ENCODE assay signal across 8 cellular contexts in genomic region chr16:81469710-81470481, GRCh38. TPM values are rescaled to one million over a fixed set of nuclear protein-coding genes. Genes with fewer than 3 reads are reported as not detected.
DNase-seq lines count a peak whose midpoint lies in the region; ATAC-seq and TF ChIP-seq lines count a peak whose summit lies in the region.

No MANE protein-coding gene starts in this region.

- POLR2A ChIA-PET in MCF 10A (lab: Yijun Ruan, JAX) = no interaction called here

- H3K4me3 ChIP-seq in GM08714 (ENCODE audit: low read length) (peak overlapping the region; percentile 3; the same call in 1 of the 2 replicates), mucosa of descending colon (no peak overlapping the region)

- intact Hi-C loops in activated T-helper 2 cell treated with anti-CD3 and anti-CD28 coated beads, Interferon-gamma antibody, Interleukin-2, Interleukin-4, amounts not matched to agents 10 μg/mL and 5 μg/mL and 100 μg/mL, durations not matched to agents 14 hours and 24 hours and 36 hours (cut with micrococcal nuclease) = loop anchor here (1.0 kb wide), 1 partner anchor 24 kb away; no protein-coding TSS in a partner anchor
- intact Hi-C loops in mucosa of descending colon (cut with DNase I, micrococcal nuclease) (no loop called here), MCF 10A (cut with micrococcal nuclease) (no loop called here)

- H3K4me3 Mint-ChIP-seq in IgD-negative memory B cell (peak overlapping the region; percentile 59 to 92 (median 73)), MCF 10A (ENCODE audit: unreplicated experiment) (no peak overlapping the region)
- H3K4me3 Mint-ChIP-seq in activated T-helper 2 cell treated with anti-CD3 and anti-CD28 coated beads, Interferon-gamma antibody, Interleukin-2, Interleukin-4, amounts not matched to agents 10 μg/mL and 5 μg/mL and 100 μg/mL, durations not matched to agents 14 hours and 24 hours and 36 hours (ENCODE audit: low read depth) = peak overlapping the region; percentile 68

- ATAC-seq in GM21423 (IDR thresholded peaks at IDR 0.05; ENCODE audit: unreplicated experiment) = peak; percentile 92
- ATAC-seq in mucosa of descending colon = peak; percentile 80

- H3K9me3 ChIP-seq in mucosa of descending colon = no peaks in the 10 kb centered on the region

- H3K36me3 Mint-ChIP-seq in IgD-negative memory B cell (peaks cover 2% of the 10 kb centered on the region), MCF 10A (ENCODE audit: insufficient read depth, unreplicated experiment) (peaks cover 28% of the 10 kb centered on the region)
- H3K36me3 Mint-ChIP-seq in activated T-helper 2 cell treated with anti-CD3 and anti-CD28 coated beads, Interferon-gamma antibody, Interleukin-2, Interleukin-4, amounts not matched to agents 10 μg/mL and 5 μg/mL and 100 μg/mL, durations not matched to agents 14 hours and 24 hours and 36 hours (ENCODE audit: low read depth) = peaks cover 30% of the 10 kb centered on the region

- DNase-seq in activated T-helper 2 cell treated with anti-CD3 and anti-CD28 coated beads, Interferon-gamma antibody, Interleukin-2, Interleukin-4, amounts not matched to agents 10 μg/mL and 5 μg/mL and 100 μg/mL, durations not matched to agents 14 hours and 24 hours and 36 hours (ENCODE audit: low spot score) = peak; percentile 48
- no peak for DNase-seq in mucosa of descending colon
- DNase-seq in MCF 10A (ENCODE audit: unreplicated experiment) = no peak
- DNase-seq in HK-2 (ENCODE audit: unreplicated experiment) = no peak
- DNase-seq in cerebellum (ENCODE audit: low spot score) = no peak

- TF ChIP-seq CTCF in mucosa of descending colon (IDR thresholded peaks at IDR 0.05) (no peak), MCF 10A (IDR thresholded peaks at IDR 0.05; ENCODE audit: unreplicated experiment) (no peak)

- peaks cover 36 to 55% (median 40%) of the 10 kb centered on the region in 3 donors for H3K4me1 Mint-ChIP-seq in IgD-negative memory B cell
- H3K4me1 Mint-ChIP-seq in activated T-helper 2 cell treated with anti-CD3 and anti-CD28 coated beads, Interferon-gamma antibody, Interleukin-2, Interleukin-4, amounts not matched to agents 10 μg/mL and 5 μg/mL and 100 μg/mL, durations not matched to agents 14 hours and 24 hours and 36 hours (ENCODE audit: low read depth) = peaks cover 59% of the 10 kb centered on the region
- no peaks in the 10 kb centered on the region for H3K4me1 Mint-ChIP-seq in MCF 10A (ENCODE audit: insufficient read depth, unreplicated experiment)

- CTCF ChIA-PET in MCF 10A (lab: Yijun Ruan, JAX) = interaction anchor here (0.6 to 1.2 kb wide), 2 partner anchors 228 to 327 kb away, joined by 3 to 6 read pairs; no protein-coding TSS in a partner anchor

- H3K4me1 ChIP-seq in mucosa of descending colon (ENCODE audit: low read depth) = peaks cover 16% of the 10 kb centered on the region

- H3K9me3 Mint-ChIP-seq in IgD-negative memory B cell (no peaks in the 10 kb centered on the region), MCF 10A (ENCODE audit: unreplicated experiment) (no peaks in the 10 kb centered on the region)
- H3K9me3 Mint-ChIP-seq in activated T-helper 2 cell treated with anti-CD3 and anti-CD28 coated beads, Interferon-gamma antibody, Interleukin-2, Interleukin-4, amounts not matched to agents 10 μg/mL and 5 μg/mL and 100 μg/mL, durations not matched to agents 14 hours and 24 hours and 36 hours = no peaks in the 10 kb centered on the region

- no TSS peak for BruUV-seq in MCF 10A (replicated peaks; lab: Mats Ljungman, UMichigan)

- no peaks in the 10 kb centered on the region for H3K36me3 ChIP-seq in mucosa of descending colon (ENCODE audit: low read depth)

- no peaks in the 10 kb centered on the region for H3K27me3 Mint-ChIP-seq in IgD-negative memory B cell
- H3K27me3 Mint-ChIP-seq in activated T-helper 2 cell treated with anti-CD3 and anti-CD28 coated beads, Interferon-gamma antibody, Interleukin-2, Interleukin-4, amounts not matched to agents 10 μg/mL and 5 μg/mL and 100 μg/mL, durations not matched to agents 14 hours and 24 hours and 36 hours (ENCODE audit: low read depth) = no peaks in the 10 kb centered on the region
- no peaks in the 10 kb centered on the region for H3K27me3 Mint-ChIP-seq in MCF 10A (ENCODE audit: insufficient read depth, unreplicated experiment)

- H3K27ac Mint-ChIP-seq in IgD-negative memory B cell = peak overlapping the region; percentile 51 to 96 (median 96)
- peak overlapping the region; percentile 84 for H3K27ac Mint-ChIP-seq in activated T-helper 2 cell treated with anti-CD3 and anti-CD28 coated beads, Interferon-gamma antibody, Interleukin-2, Interleukin-4, amounts not matched to agents 10 μg/mL and 5 μg/mL and 100 μg/mL, durations not matched to agents 14 hours and 24 hours and 36 hours
- no peak overlapping the region for H3K27ac Mint-ChIP-seq in MCF 10A (ENCODE audit: low read depth, unreplicated experiment)

RNA-seq across cellular contexts. Expression of gene CMIP, which starts 25.3 kb away (rescaled TPM):
- 1.4 TPM for polyA plus RNA-seq in IgD-negative memory B cell
- total RNA-seq in activated T-helper 2 cell treated with anti-CD3 and anti-CD28 coated beads, Interferon-gamma antibody, Interleukin-2, Interleukin-4, amounts not matched to agents 10 μg/mL and 5 μg/mL and 100 μg/mL, durations not matched to agents 14 hours and 24 hours and 36 hours = 68.0 and 76.9 TPM in 2 replicates
- total RNA-seq in mucosa of descending colon (100 to 1,000 TPM in 1 of 3 donors, 10 to 100 TPM in 2; 73.3 to 127 (median 79.8) TPM), MCF 10A (2022) (44.3 and 53.6 TPM in 2 replicates), cerebellum (44.4 TPM)
